11 cellular contexts compared by ENCODE assay signal in the genomic region with DNA sequence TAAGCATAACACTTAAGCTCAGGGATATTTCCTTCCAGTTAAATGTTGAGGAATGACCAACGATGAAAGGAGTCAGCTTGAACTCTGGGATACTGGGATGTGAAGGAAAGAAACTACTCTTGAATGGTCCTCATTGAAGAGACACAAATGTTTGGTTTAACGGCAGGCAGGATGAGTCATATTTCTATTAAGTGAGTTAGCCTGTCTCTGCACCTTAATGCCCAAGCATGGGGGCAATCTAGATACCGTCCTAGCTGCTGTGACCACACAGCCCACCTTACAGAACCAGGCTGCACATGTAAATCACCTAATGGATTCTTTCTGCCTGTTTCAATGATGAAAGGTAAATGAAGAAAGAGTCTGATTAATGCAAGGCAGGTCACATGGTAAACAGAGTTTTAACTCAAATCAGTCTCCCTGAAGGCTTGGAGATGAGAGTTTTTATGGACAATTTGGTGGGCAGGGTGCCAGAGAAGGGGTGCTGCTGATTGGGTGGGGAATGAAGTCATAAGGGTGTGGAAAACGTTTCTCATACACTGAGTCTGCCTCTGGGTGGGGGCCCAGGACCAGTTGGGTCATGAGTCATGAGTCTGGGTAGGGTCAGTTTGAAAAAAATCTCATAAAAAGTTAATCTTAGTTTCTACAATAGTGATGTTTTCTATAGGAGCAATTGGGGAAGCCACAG.
DNase-seq lines count a peak whose midpoint lies in the region; ATAC-seq and TF ChIP-seq lines count a peak whose summit lies in the region.
"Had no signal": no experiment of that assay in that cellular context is flagged by ENCODE, and none has a peak within 500 bp of the region (broad histone marks: within the 10 kb centered on the region; RNA-seq: fewer than 3 reads in every experiment).

No MANE protein-coding gene starts in this region.

- H3K4me2 ChIP-seq in fibroblast of lung (ENCODE audit: extremely low read depth, insufficient read depth, low read length) (no peak overlapping the region), smooth muscle cell (peak overlapping the region; percentile 47)

- intact Hi-C loops in Panc1 (cut with micrococcal nuclease; ENCODE audit: unreplicated experiment) = no loop called here

- no TSS peak for BruUV-seq in Panc1 (replicated peaks; lab: Mats Ljungman, UMichigan)

- H3K4me1 ChIP-seq in Panc1 (ENCODE audit: control insufficient read depth, insufficient read depth, low read length) (no peaks in the 10 kb centered on the region), fibroblast of lung (ENCODE audit: control insufficient read depth, extremely low read depth, insufficient read depth, low read length) (peaks cover 5% of the 10 kb centered on the region), smooth muscle cell (ENCODE audit: low read depth) (no peaks in the 10 kb centered on the region)

- CTCF ChIA-PET in Panc1 (lab: Charles Lee) = no interaction called here

- H4K20me1 ChIP-seq in fibroblast of lung (ENCODE audit: control insufficient read depth, extremely low read depth, insufficient read depth, low read length) (no peaks in the 10 kb centered on the region), smooth muscle cell (ENCODE audit: low read depth) (no peaks in the 10 kb centered on the region)

- POLR2A ChIA-PET in Panc1 (lab: Charles Lee) = no interaction called here

- DNase-seq in NCI-H345 (lab: John Stamatoyannopoulos, UW) (peak; percentile 11), NCI-H345 treated with DMSO at 0.1 percent for 48 hours (lab: John Stamatoyannopoulos, UW; ENCODE audit: unreplicated experiment) (no peak), Panc1 (ENCODE audit: low read depth, low spot score) (no peak), fibroblast of lung (ENCODE audit: low read depth in 2 of 2) (peak; percentile 70 to 71), smooth muscle cell (lab: John Stamatoyannopoulos, UW; ENCODE audit: unreplicated experiment) (no peak), NCI-H510A treated with DMSO at 0.1 percent for 48 hours (lab: John Stamatoyannopoulos, UW) (no peak), epidermal melanocyte (ENCODE audit: insufficient read length, low spot score) (no peak)
- DNase-seq: activated CD8-positive, alpha-beta memory T cell treated with anti-CD3 and anti-CD28 coated beads for 24 hours; effector memory CD4-positive, alpha-beta T cell; NCI-H1694 had no signal

- H3K27me3 ChIP-seq in Panc1 (ENCODE audit: control insufficient read depth, insufficient read depth, low read length) (no peaks in the 10 kb centered on the region), fibroblast of lung (ENCODE audit: control insufficient read depth, insufficient read depth, low read length) (no peaks in the 10 kb centered on the region), smooth muscle cell (ENCODE audit: low read depth) (no peaks in the 10 kb centered on the region)

- H2AFZ ChIP-seq in fibroblast of lung (ENCODE audit: low read length) (no peak overlapping the region), smooth muscle cell (ENCODE audit: low read depth) (peak overlapping the region; percentile 11)

- peaks cover 6% of the 10 kb centered on the region; the same call in 1 of the 2 replicates for H3K9me3 ChIP-seq in Panc1 (ENCODE audit: control insufficient read depth, insufficient read depth, low read depth, low read length)
- no peaks in the 10 kb centered on the region for H3K9me3 ChIP-seq in fibroblast of lung (ENCODE audit: control insufficient read depth, insufficient read depth, low read depth, low read length)
- H3K9me3 ChIP-seq in smooth muscle cell (replicated peaks; ENCODE audit: low read depth) = no peaks in the 10 kb centered on the region

- H3K4me3 ChIP-seq in Panc1 (ENCODE audit: low read depth in 2 of 2, low read length in 2 of 2) (no peak overlapping the region), fibroblast of lung (replicated peaks in 1 of 4; ENCODE audit: control extremely low read depth in 1 of 4, insufficient read depth in 1 of 4, low read depth in 3 of 4, low read length in 4 of 4) (no peak overlapping the region), smooth muscle cell (no peak overlapping the region)

- ATAC-seq in Panc1 = no peak
- no peak for ATAC-seq in HG02678 (IDR thresholded peaks at IDR 0.05; ENCODE audit: unreplicated experiment)

- 18% methylated on average over 4 of the region's 4 CpGs for WGBS in smooth muscle cell (ENCODE audit: low lambda C conversion rate)

- H3K27ac ChIP-seq in Panc1 (ENCODE audit: low read length) (peak overlapping the region; percentile 34; the same call in 1 of the 2 replicates), fibroblast of lung (ENCODE audit: insufficient read depth, low read length) (peak overlapping the region; percentile 45), smooth muscle cell (ENCODE audit: low read depth) (peak overlapping the region; percentile 81)

- TF ChIP-seq CTCF in Panc1 (IDR thresholded peaks at IDR 0.05) = no peak
- TF ChIP-seq CTCF in fibroblast of lung (conservative IDR thresholded peaks at IDR 0.05 in 1 of 2, IDR thresholded peaks at IDR 0.05 in 1 of 2; ENCODE audit: low read depth in 1 of 2, low read length in 2 of 2) = no peak
- TF ChIP-seq CTCF in smooth muscle cell (IDR thresholded peaks at IDR 0.05; ENCODE audit: borderline replicate concordance, insufficient read depth, poor library complexity, severe bottlenecking) = no peak

- H3K9ac ChIP-seq in fibroblast of lung (ENCODE audit: insufficient read depth, low read length) (no peak overlapping the region), smooth muscle cell (ENCODE audit: low read depth) (no peak overlapping the region)

- in situ Hi-C loops in Panc1 (cut with HindIII; ENCODE audit: low pct_unique_long_range_greater_than_20kb, low sequenced_read_pairs) = no loop called here

- H3K79me2 ChIP-seq in fibroblast of lung (ENCODE audit: control insufficient read depth, insufficient read depth, low read length) (no peaks in the 10 kb centered on the region), smooth muscle cell (ENCODE audit: low read depth) (no peaks in the 10 kb centered on the region)

- no peaks in the 10 kb centered on the region for H3K36me3 ChIP-seq in Panc1 (ENCODE audit: control insufficient read depth, insufficient read depth, low read length)
- H3K36me3 ChIP-seq in fibroblast of lung (ENCODE audit: control insufficient read depth, insufficient read depth, low read length) = no peaks in the 10 kb centered on the region
- H3K36me3 ChIP-seq in smooth muscle cell (ENCODE audit: low read depth) = no peaks in the 10 kb centered on the region

- H3F3A ChIP-seq in smooth muscle cell (ENCODE audit: low read depth) = peaks cover 5% of the 10 kb centered on the region

Comparison
In these comparisons a context has a peak if more than half of its experiments do, and no peak if none do; other contexts are left out.
1. DNase-seq: peak in NCI-H345 (single experiment) and fibroblast of lung (2 of 2); none in NCI-H345 treated with DMSO at 0.1 percent for 48 hours (single experiment), Panc1 (single experiment), smooth muscle cell (single experiment), NCI-H510A treated with DMSO at 0.1 percent for 48 hours (single experiment) and epidermal melanocyte (single experiment).
2. Peak in every context shown above with its lines, with median percentiles within 50 percentile points of each other: H3K27ac ChIP-seq.